ENCODE assay signal across 8 cellular contexts in the genomic region with DNA sequence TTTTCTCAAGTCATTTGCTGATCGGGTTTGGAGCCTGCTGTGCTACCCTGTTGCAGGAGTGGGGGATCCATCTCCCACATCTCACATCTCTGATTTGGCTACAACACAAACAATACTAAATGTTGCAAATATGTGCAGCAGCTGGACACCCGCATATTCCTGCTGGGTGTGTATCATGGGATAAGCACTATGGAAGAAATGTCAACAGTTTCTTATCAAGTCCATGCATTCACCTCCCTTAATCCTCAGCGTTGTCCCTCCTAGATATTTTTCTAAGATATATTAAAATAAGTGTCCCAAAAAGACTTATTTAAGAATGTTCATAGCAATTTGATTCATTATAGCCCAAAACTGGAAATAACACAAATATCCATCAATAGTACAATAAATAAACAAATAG.
"Had no signal": no experiment of that assay in that cellular context is flagged by ENCODE, and none has a peak within 500 bp of the region (broad histone marks: within the 10 kb centered on the region; RNA-seq: fewer than 3 reads in every experiment).

No MANE protein-coding gene starts in this region.

- H3K4me2 ChIP-seq: GM23338 had no signal

- H3K4me3 ChIP-seq: GM23338 had no signal

- ATAC-seq: GM23338, HepG2 had no signal

- H3K27ac ChIP-seq: HL-60 had no signal

- DNase-seq: H9, HCEC 1CT, KG1 had no signal

- FAIRE-seq: H1, H54, HepG2 had no signal
